Comparison of ENCODE assay signal across 1 cellular context in genomic region chr5:139482050-139482889, GRCh38.
TF ChIP-seq lines count a peak whose summit lies in the region.

Gene STING1 (minus strand): TSS chr5:139482758. CDS start chr5:139481704, 1,054 bp downstream.

TF ChIP-seq in K562, 482 proteins besides CTCF, POLR2A, EP300 and RAD21 (continued from another document and continues in another):
- TF ChIP-seq PCBP1 (IDR thresholded peaks at IDR 0.05; ENCODE audit: low read depth, low read length, poor library complexity, severe bottlenecking) = no peak
- peak; percentile 84 for TF ChIP-seq BACH1 (tag; IDR thresholded peaks at IDR 0.05)
- no peak for TF ChIP-seq KAT2B (IDR thresholded peaks at IDR 0.05; ENCODE audit: low read depth, low read length)
- TF ChIP-seq ZBTB40 (IDR thresholded peaks at IDR 0.05) = peak; percentile 70
- no peak for TF ChIP-seq ZBTB40 (CRISPR knock-in tag; IDR thresholded peaks at IDR 0.05)
- TF ChIP-seq FOXM1 (IDR thresholded peaks at IDR 0.05; ENCODE audit: low read depth) = no peak
- TF ChIP-seq FOXM1 (CRISPR knock-in tag; IDR thresholded peaks at IDR 0.05; ENCODE audit: low read depth) = no peak
- TF ChIP-seq NR2C1 (IDR thresholded peaks at IDR 0.05) = peak; percentile 83
- peak; percentile 89 for TF ChIP-seq NR2C1 (tag; IDR thresholded peaks at IDR 0.05)
- no peak for TF ChIP-seq SMAD2 (IDR thresholded peaks at IDR 0.05; ENCODE audit: low read depth, low read length)
- 0 out of 2 replicates have a peak, but pooled peaks have one; percentile 23 for TF ChIP-seq PYGO2 (tag; IDR thresholded peaks at IDR 0.05)
- no peak for TF ChIP-seq SLC30A9 (CRISPR knock-in tag; IDR thresholded peaks at IDR 0.05)
- TF ChIP-seq ZNF589 (CRISPR knock-in tag; IDR thresholded peaks at IDR 0.05; ENCODE audit: low read depth) = peak; percentile 97
- TF ChIP-seq MXD1 (CRISPR knock-in tag; IDR thresholded peaks at IDR 0.05; ENCODE audit: borderline replicate concordance, poor library complexity, severe bottlenecking) = no peak
- TF ChIP-seq MLLT1 (IDR thresholded peaks at IDR 0.05) = peak in 1 of 2 experiments; percentile 94; a peak in 2 of 4 replicates
- no peak for TF ChIP-seq ZSCAN29 (IDR thresholded peaks at IDR 0.05)
- no peak for TF ChIP-seq PTTG1 (tag; IDR thresholded peaks at IDR 0.05; ENCODE audit: low read depth)
- no peak for TF ChIP-seq HMG20A (CRISPR knock-in tag; conservative IDR thresholded peaks at IDR 0.05)
- TF ChIP-seq NR3C1 (CRISPR knock-in tag; IDR thresholded peaks at IDR 0.05) = no peak
- TF ChIP-seq E2F3 (CRISPR knock-in tag; IDR thresholded peaks at IDR 0.05) = peak; percentile 47; the same call in 1 of the 2 replicates
- no peak for TF ChIP-seq RB1 (IDR thresholded peaks at IDR 0.05; ENCODE audit: low read depth)
- TF ChIP-seq ZNF449 (CRISPR knock-in tag; IDR thresholded peaks at IDR 0.05) = peak; percentile 74; the same call in 1 of the 2 replicates
- TF ChIP-seq YY1 (IDR thresholded peaks at IDR 0.05; ENCODE audit: borderline replicate concordance in 1 of 3, control insufficient read depth in 1 of 3, extremely low read depth in 1 of 3, insufficient read depth in 3 of 3, insufficient read length in 1 of 3, insufficient replicate concordance in 2 of 3, low read depth in 1 of 3, low read length in 2 of 3) = peak in 2 of 3 experiments; percentile 22 to 68
- TF ChIP-seq HEY1 (CRISPR knock-in tag; IDR thresholded peaks at IDR 0.05; ENCODE audit: borderline replicate concordance) = no peak
- TF ChIP-seq PTBP1 (IDR thresholded peaks at IDR 0.05; ENCODE audit: low read depth, low read length) = no peak
- no peak for TF ChIP-seq NFATC3 (IDR thresholded peaks at IDR 0.05)
- peak; percentile 83; the same call in 1 of the 2 replicates for TF ChIP-seq HIVEP1 (CRISPR knock-in tag; IDR thresholded peaks at IDR 0.05)
- no peak for TF ChIP-seq ZFP91 (CRISPR knock-in tag; IDR thresholded peaks at IDR 0.05)
- TF ChIP-seq ATF6 (CRISPR knock-in tag; IDR thresholded peaks at IDR 0.05) = no peak
- no peak for TF ChIP-seq THAP7 (CRISPR knock-in tag; IDR thresholded peaks at IDR 0.05)
- TF ChIP-seq NELFE (IDR thresholded peaks at IDR 0.05; ENCODE audit: insufficient read depth, insufficient read length) = no peak
- TF ChIP-seq MXI1 (IDR thresholded peaks at IDR 0.05; ENCODE audit: low read depth, low read length) = no peak
- TF ChIP-seq E2F8 (IDR thresholded peaks at IDR 0.05; ENCODE audit: low read depth, partially characterized antibody) = no peak
- TF ChIP-seq TGIF2 (CRISPR knock-in tag; IDR thresholded peaks at IDR 0.05) = no peak
- no peak for TF ChIP-seq ZNF764 (CRISPR knock-in tag; IDR thresholded peaks at IDR 0.05; ENCODE audit: low read depth)
- no peak for TF ChIP-seq RBM34 (IDR thresholded peaks at IDR 0.05; ENCODE audit: borderline replicate concordance, insufficient read depth, low read length)
- TF ChIP-seq ZNF316 (IDR thresholded peaks at IDR 0.05) = no peak
- no peak for TF ChIP-seq PHF21A (IDR thresholded peaks at IDR 0.05; ENCODE audit: borderline replicate concordance, low read depth)
- TF ChIP-seq GABPB2 (CRISPR knock-in tag; conservative IDR thresholded peaks at IDR 0.05) = no peak
- TF ChIP-seq DDX20 (tag; IDR thresholded peaks at IDR 0.05; ENCODE audit: low read depth) = 0 out of 2 replicates have a peak, but pooled peaks have one; percentile 23
